Comparison of ENCODE assay signal across 33 cellular contexts in the genomic region with DNA sequence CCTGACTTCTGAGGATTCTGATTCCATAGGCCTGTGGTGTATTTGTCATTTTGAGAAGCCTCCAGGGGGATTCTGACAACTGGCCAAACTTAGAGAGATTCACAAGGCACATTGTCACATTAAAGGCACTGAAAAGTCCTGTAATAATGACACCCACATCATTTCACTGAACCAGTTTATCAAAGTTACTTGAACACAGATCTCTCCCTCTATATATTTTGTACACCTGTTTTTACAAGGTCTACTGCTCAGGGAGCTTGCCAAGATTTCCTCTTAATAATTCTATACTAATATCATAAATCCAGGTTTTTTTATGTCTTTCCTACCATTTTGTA. TPM values are rescaled to one million over a fixed set of nuclear protein-coding genes. Genes with fewer than 3 reads are reported as not detected.
"Had no signal": no experiment of that assay in that cellular context is flagged by ENCODE, and none has a peak within 500 bp of the region (broad histone marks: within the 10 kb centered on the region; RNA-seq: fewer than 3 reads in every experiment).

No MANE protein-coding gene starts in this region.

- FAIRE-seq: urothelium cell line had no signal

- H3K36me3 Mint-ChIP-seq: stimulated activated effector memory CD8-positive, alpha-beta T cell treated with anti-CD3 and anti-CD28 coated beads, Interleukin-12 subunit alpha, Interleukin-12 subunit beta, amount 100 ng/mL, for 72 hours; stimulated activated memory B cell treated with anti-CD40 and anti-IgM and Interleukin-4, amounts not matched to agents 10 μg/mL and 1 μg/mL and 100 μg/mL, for 72 hours; stimulated activated naive B cell treated with anti-CD40 and anti-IgM and Interleukin-4, amounts not matched to agents 10 μg/mL and 1 μg/mL and 100 μg/mL, for 72 hours; type B pancreatic cell had no signal

- DNase-seq: stimulated activated CD4-positive, alpha-beta T cell treated with anti-CD3 and anti-CD28 coated beads, Interleukin-2, amount 100 ng/mL, for 48 hours; stimulated activated CD4-positive, alpha-beta T cell treated with anti-CD3 and anti-CD28 coated beads, Interleukin-4, amount 100 ng/mL, for 1 hour; stimulated activated CD4-positive, alpha-beta T cell treated with anti-CD3 and anti-CD28 coated beads, Interleukin-4, amount 100 ng/mL, for 24 hours; stimulated activated CD4-positive, alpha-beta T cell treated with anti-CD3 and anti-CD28 coated beads, Interleukin-4, amount 100 ng/mL, for 4 hours; stimulated activated CD8-positive, alpha-beta memory T cell treated with anti-CD3 and anti-CD28 coated beads, Interleukin-4, amount 100 ng/mL, for 48 hours; stimulated activated naive B cell treated with anti-CD40 and anti-IgM and Interleukin-4, amounts not matched to agents 10 μg/mL and 1 μg/mL and 100 μg/mL, for 72 hours; stimulated activated naive CD4-positive, alpha-beta T cell; stimulated activated naive CD4-positive, alpha-beta T cell treated with Interleukin-2 at 50 U/mL for 16 hours; stimulated activated naive CD8-positive, alpha-beta T cell treated with anti-CD3 and anti-CD28 coated beads, Interleukin-15, amount 100 ng/mL, for 72 hours; stimulated activated naive CD8-positive, alpha-beta T cell treated with anti-CD3 and anti-CD28 coated beads, Interleukin-15, Interleukin-2, amounts not matched to agents 100 U/mL and 50 U/mL, for 24 hours; stomach; substantia nigra; testis; thyroid gland; tibial artery; transverse colon; trophoblast cell; upper lobe of left lung; upper lobe of right lung; uterus had no signal

- H3K4me3 ChIP-seq: stomach, suprapubic skin, testis, thoracic aorta, thyroid gland, tibial artery, tibial nerve, transverse colon, upper lobe of left lung, upper lobe of right lung, uterus, vagina had no signal

- ATAC-seq: stimulated activated effector memory CD8-positive, alpha-beta T cell treated with anti-CD3 and anti-CD28 coated beads, Interleukin-12 subunit alpha, Interleukin-12 subunit beta, amount 100 ng/mL, for 72 hours; stimulated activated memory B cell treated with anti-CD40 and anti-IgM and Interleukin-4, amounts not matched to agents 10 μg/mL and 1 μg/mL and 100 μg/mL, for 72 hours; stimulated activated naive B cell treated with anti-CD40 and anti-IgM and Interleukin-4, amounts not matched to agents 10 μg/mL and 1 μg/mL and 100 μg/mL, for 72 hours; stimulated activated naive CD8-positive, alpha-beta T cell treated with anti-CD3 and anti-CD28 coated beads, Interleukin-15, amount 100 ng/mL, for 72 hours; stimulated activated naive CD8-positive, alpha-beta T cell treated with anti-CD3 and anti-CD28 coated beads, Interleukin-15, Interleukin-2, amounts not matched to agents 100 U/mL and 50 U/mL, for 24 hours; upper lobe of right lung had no signal

- H3K27me3 Mint-ChIP-seq: stimulated activated naive CD8-positive, alpha-beta T cell treated with anti-CD3 and anti-CD28 coated beads, Interleukin-15, amount 100 ng/mL, for 72 hours had no signal

- H3K9me3 ChIP-seq: stomach, suprapubic skin, testis, thoracic aorta, thyroid gland, tibial artery, tibial nerve, transverse colon, upper lobe of left lung, upper lobe of right lung, uterus, vagina had no signal

- H3K4me1 ChIP-seq: stomach, suprapubic skin, testis, thyroid gland, tibial artery, tibial nerve, transverse colon, upper lobe of left lung, upper lobe of right lung, uterus, vagina had no signal

- H3K36me3 ChIP-seq: stomach, suprapubic skin, thoracic aorta, thyroid gland, tibial artery, tibial nerve, transverse colon, upper lobe of left lung, upper lobe of right lung, uterus, vagina had no signal

- H3K27ac Mint-ChIP-seq: stimulated activated effector memory CD8-positive, alpha-beta T cell treated with anti-CD3 and anti-CD28 coated beads, Interleukin-12 subunit alpha, Interleukin-12 subunit beta, amount 100 ng/mL, for 72 hours; stimulated activated memory B cell treated with anti-CD40 and anti-IgM and Interleukin-4, amounts not matched to agents 10 μg/mL and 1 μg/mL and 100 μg/mL, for 72 hours; stimulated activated naive B cell treated with anti-CD40 and anti-IgM and Interleukin-4, amounts not matched to agents 10 μg/mL and 1 μg/mL and 100 μg/mL, for 72 hours; stimulated activated naive CD8-positive, alpha-beta T cell treated with anti-CD3 and anti-CD28 coated beads, Interleukin-15, amount 100 ng/mL, for 72 hours; stimulated activated naive CD8-positive, alpha-beta T cell treated with anti-CD3 and anti-CD28 coated beads, Interleukin-15, Interleukin-2, amounts not matched to agents 100 ng/mL and 50 ng/mL, for 24 hours; type B pancreatic cell had no signal

- H3K4me1 Mint-ChIP-seq: stimulated activated effector memory CD8-positive, alpha-beta T cell treated with anti-CD3 and anti-CD28 coated beads, Interleukin-12 subunit alpha, Interleukin-12 subunit beta, amount 100 ng/mL, for 72 hours; stimulated activated memory B cell treated with anti-CD40 and anti-IgM and Interleukin-4, amounts not matched to agents 10 μg/mL and 1 μg/mL and 100 μg/mL, for 72 hours; stimulated activated naive CD8-positive, alpha-beta T cell treated with anti-CD3 and anti-CD28 coated beads, Interleukin-15, amount 100 ng/mL, for 72 hours had no signal

- H3K27me3 ChIP-seq: suprapubic skin, testis, thyroid gland, tibial nerve, transverse colon, upper lobe of left lung, upper lobe of right lung, uterus, vagina had no signal

- H3K4me3 Mint-ChIP-seq: stimulated activated effector memory CD8-positive, alpha-beta T cell treated with anti-CD3 and anti-CD28 coated beads, Interleukin-12 subunit alpha, Interleukin-12 subunit beta, amount 100 ng/mL, for 72 hours; stimulated activated memory B cell treated with anti-CD40 and anti-IgM and Interleukin-4, amounts not matched to agents 10 μg/mL and 1 μg/mL and 100 μg/mL, for 72 hours; stimulated activated naive B cell treated with anti-CD40 and anti-IgM and Interleukin-4, amounts not matched to agents 10 μg/mL and 1 μg/mL and 100 μg/mL, for 72 hours; stimulated activated naive CD8-positive, alpha-beta T cell treated with anti-CD3 and anti-CD28 coated beads, Interleukin-15, amount 100 ng/mL, for 72 hours; stimulated activated naive CD8-positive, alpha-beta T cell treated with anti-CD3 and anti-CD28 coated beads, Interleukin-15, Interleukin-2, amounts not matched to agents 100 ng/mL and 50 ng/mL, for 24 hours; type B pancreatic cell had no signal

- H3K27ac ChIP-seq: stomach, suprapubic skin, thoracic aorta, thyroid gland, tibial artery, tibial nerve, transverse colon, upper lobe of left lung, upper lobe of right lung, uterus, vagina had no signal

- H3K9me3 Mint-ChIP-seq: stimulated activated effector memory CD8-positive, alpha-beta T cell treated with anti-CD3 and anti-CD28 coated beads, Interleukin-12 subunit alpha, Interleukin-12 subunit beta, amount 100 ng/mL, for 72 hours; stimulated activated memory B cell treated with anti-CD40 and anti-IgM and Interleukin-4, amounts not matched to agents 10 μg/mL and 1 μg/mL and 100 μg/mL, for 72 hours; stimulated activated naive B cell treated with anti-CD40 and anti-IgM and Interleukin-4, amounts not matched to agents 10 μg/mL and 1 μg/mL and 100 μg/mL, for 72 hours; stimulated activated naive CD8-positive, alpha-beta T cell treated with anti-CD3 and anti-CD28 coated beads, Interleukin-15, amount 100 ng/mL, for 72 hours; stimulated activated naive CD8-positive, alpha-beta T cell treated with anti-CD3 and anti-CD28 coated beads, Interleukin-15, Interleukin-2, amounts not matched to agents 100 ng/mL and 50 ng/mL, for 24 hours; type B pancreatic cell had no signal

RNA-seq across cellular contexts. Expression of gene LRRC74B, which starts 50.0 kb away (rescaled TPM):
- total RNA-seq: stomach, subcutaneous adipose tissue, suprapubic skin, temporal lobe, thoracic aorta, thyroid gland, transverse colon, upper lobe of right lung, ureter, urinary bladder, vagina had no signal
- polyA plus RNA-seq: stomach, urinary bladder had no signal
